In the genomic region with DNA sequence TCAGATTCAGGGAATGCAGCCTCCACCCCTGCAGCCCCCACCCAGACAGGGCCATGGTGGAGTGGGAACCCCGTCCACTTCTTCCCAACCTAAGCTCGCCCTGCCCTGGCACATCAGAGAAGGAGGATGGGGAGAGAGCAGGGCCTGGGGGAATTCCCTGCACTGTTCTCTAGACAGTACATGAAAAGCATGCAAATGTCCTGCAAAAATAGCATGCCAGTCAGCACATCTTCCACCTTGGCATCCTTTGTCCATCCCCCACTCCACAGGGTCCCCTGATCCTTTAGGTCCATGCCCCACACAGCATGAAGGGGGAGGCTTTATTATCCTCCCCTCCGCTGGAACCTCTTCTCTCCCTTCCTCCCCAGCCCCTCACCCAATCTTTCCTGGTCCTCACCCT, we compare ENCODE assay signal across 16 cellular contexts. TPM values are rescaled to one million over a fixed set of nuclear protein-coding genes. Genes with fewer than 3 reads are reported as not detected.
DNase-seq lines count a peak whose midpoint lies in the region; ATAC-seq and TF ChIP-seq lines count a peak whose summit lies in the region.
"Had no signal": no experiment of that assay in that cellular context is flagged by ENCODE, and none has a peak within 500 bp of the region (broad histone marks: within the 10 kb centered on the region; RNA-seq: fewer than 3 reads in every experiment).

No MANE protein-coding gene starts in this region.

- ATAC-seq in activated CD4-positive, CD25-positive, alpha-beta regulatory T cell treated with anti-CD3 and anti-CD28 coated beads, Interleukin-2, amount 50 U/mL, for 24 hours, result peak; percentile 49 to 53
- ATAC-seq in GM21367 (IDR thresholded peaks at IDR 0.05; ENCODE audit: unreplicated experiment) (peak; percentile 73), HG03045 (IDR thresholded peaks at IDR 0.05; ENCODE audit: unreplicated experiment) (peak; percentile 86), esophagus mucosa (peak; percentile 26)
- ATAC-seq: gastrocnemius medialis, left cardiac atrium had no signal

- H3K9me3 ChIP-seq in esophagus squamous epithelium, result no peaks in the 10 kb centered on the region
- no peaks in the 10 kb centered on the region for H3K9me3 ChIP-seq in WERI-Rb-1 (ENCODE audit: severe bottlenecking)
- H3K9me3 ChIP-seq: gastrocnemius medialis, SJSA1 had no signal

- intact Hi-C loops in esophagus squamous epithelium (cut with DNase I), result no loop called here

- DNase-seq in activated CD4-positive, CD25-positive, alpha-beta regulatory T cell (lab: John Stamatoyannopoulos, UW), result no peak
- DNase-seq in kidney tubule cell (ENCODE audit: low spot score), result no peak
- no peak for DNase-seq in esophagus squamous epithelium (lab: John Stamatoyannopoulos, UW)
- DNase-seq in WERI-Rb-1, result no peak
- DNase-seq: activated CD4-positive, alpha-beta T cell treated with anti-CD3 and anti-CD28 coated beads for 4 hours; DMS 273 treated with DMSO at 0.1 percent for 48 hours; gastrocnemius medialis; left cardiac atrium; NCI-H510A had no signal

- H3K36me3 ChIP-seq in esophagus squamous epithelium (no peaks in the 10 kb centered on the region), WERI-Rb-1 (no peaks in the 10 kb centered on the region)
- H3K36me3 ChIP-seq: gastrocnemius medialis, SJSA1 had no signal

- H3K4me3 ChIP-seq in esophagus squamous epithelium, result no peak overlapping the region
- H3K4me3 ChIP-seq in WERI-Rb-1 (ENCODE audit: low read depth, low read length), result no peak overlapping the region
- H3K4me3 ChIP-seq: gastrocnemius medialis, SJSA1, smooth muscle cell had no signal

- 70 to 73% methylated on average over 2 to 3 of the region's 3 CpGs for whole genome bisulfite sequencing in esophagus squamous epithelium, 2 donors

- H3K27ac ChIP-seq in esophagus squamous epithelium (no peak overlapping the region), WERI-Rb-1 (no peak overlapping the region)
- H3K27ac ChIP-seq: 22Rv1, gastrocnemius medialis, SJSA1 had no signal

- TF ChIP-seq POLR2A in esophagus squamous epithelium (IDR thresholded peaks at IDR 0.05), result no peak

- H3K27me3 ChIP-seq in esophagus squamous epithelium (no peaks in the 10 kb centered on the region), WERI-Rb-1 (ENCODE audit: insufficient read depth, low read depth, severe bottlenecking) (no peaks in the 10 kb centered on the region)
- H3K27me3 ChIP-seq: gastrocnemius medialis, SJSA1 had no signal

- TF ChIP-seq CTCF in esophagus squamous epithelium (IDR thresholded peaks at IDR 0.05), result no peak
- TF ChIP-seq CTCF in WERI-Rb-1 (IDR thresholded peaks at IDR 0.05; ENCODE audit: low read depth, low read length), result no peak

- H3K4me1 ChIP-seq in esophagus squamous epithelium, result peaks cover 0 to 19% (median 7%) of the 10 kb centered on the region in 3 donors
- H3K4me1 ChIP-seq: SJSA1 had no signal

RNA-seq across cellular contexts. Expression of a gene that starts 35.0 kb away (rescaled TPM):
- total RNA-seq in esophagus mucosa (not detected), esophagus squamous epithelium (under 1 TPM in 3 of 4 donors, not detected in 1; 0.09 to 0.57 (median 0.35) TPM)
- total RNA-seq: left cardiac atrium, SJSA1, smooth muscle cell had no signal

RNA-seq across cellular contexts. Expression of a gene that starts 52.0 kb away (rescaled TPM):
- total RNA-seq in esophagus mucosa, result 14.1 TPM
- 10 to 100 TPM in 2 of 4 donors, 1 to 10 TPM in 2; 8.3 to 12.4 (median 10.3) TPM for total RNA-seq in esophagus squamous epithelium

Comparison
In these comparisons a context has a peak if more than half of its experiments do, and no peak if none do; other contexts are left out.
1. ATAC-seq: peak in every context shown above with its lines; median percentile 86 in HG03045; 73 in GM21367; 51 in activated CD4-positive, CD25-positive, alpha-beta regulatory T cell treated with anti-CD3 and anti-CD28 coated beads, Interleukin-2, amount 50 U/mL, for 24 hours; 26 in esophagus mucosa.